In the genomic region with DNA sequence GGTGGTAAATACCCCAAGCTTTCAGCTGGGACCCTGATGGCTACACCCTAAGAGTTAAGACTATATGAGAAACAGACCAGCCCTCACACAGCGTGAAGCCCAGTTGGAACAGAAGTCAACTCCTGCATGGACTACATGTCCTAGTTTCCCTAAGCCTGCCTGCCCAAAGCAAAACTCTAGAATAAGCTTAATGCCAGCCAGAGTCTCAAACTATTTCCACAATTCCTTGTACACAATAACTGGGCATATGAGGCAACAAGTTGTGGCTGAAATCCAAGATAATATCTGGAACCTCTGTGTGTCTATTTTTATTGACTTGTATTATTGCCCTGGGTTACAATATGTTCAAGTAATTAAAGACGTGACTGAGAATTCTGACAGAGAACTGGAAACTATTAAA, we compare ENCODE assay signal across 12 cellular contexts. TPM values are rescaled to one million over a fixed set of nuclear protein-coding genes. Genes with fewer than 3 reads are reported as not detected.
A peak's percentile ranks its signal among the peaks of the same experiment; 100 is the strongest.
DNase-seq lines count a peak whose midpoint lies in the region; ATAC-seq and TF ChIP-seq lines count a peak whose summit lies in the region.
"Had no signal": no experiment of that assay in that cellular context is flagged by ENCODE, and none has a peak within 500 bp of the region (broad histone marks: within the 10 kb centered on the region; RNA-seq: fewer than 3 reads in every experiment).

No MANE protein-coding gene starts in this region.

- TF ChIP-seq CTCF in C4-2B (conservative IDR thresholded peaks at IDR 0.05) (no peak), glutamatergic neuron (IDR thresholded peaks at IDR 0.05; ENCODE audit: partially characterized antibody, unreplicated experiment) (no peak)

- peaks cover 3% of the 10 kb centered on the region for H3K27me3 Mint-ChIP-seq in glutamatergic neuron (ENCODE audit: unreplicated experiment)
- H3K27me3 Mint-ChIP-seq in activated T-helper 17 cell treated with anti-CD3 and anti-CD28 coated beads, Interleukin-2, amount 50 U/mL, for 72 hours = no peaks in the 10 kb centered on the region

- H3K4me3 ChIP-seq in adipocyte (ENCODE audit: low read length) (peak overlapping the region; percentile 80), rectal smooth muscle tissue (ENCODE audit: low read length) (no peak overlapping the region)

- H3K4me1 ChIP-seq in adipocyte (ENCODE audit: control insufficient read depth, insufficient read depth, low read length) = peaks cover 37% of the 10 kb centered on the region
- peaks cover 21% of the 10 kb centered on the region for H3K4me1 ChIP-seq in rectal smooth muscle tissue (ENCODE audit: control insufficient read depth, insufficient read depth, low read length)
- H3K4me1 ChIP-seq: BE2C had no signal

- peaks cover 28% of the 10 kb centered on the region for H3K4me1 Mint-ChIP-seq in glutamatergic neuron (ENCODE audit: low read depth, unreplicated experiment)
- H3K4me1 Mint-ChIP-seq in activated T-helper 17 cell treated with anti-CD3 and anti-CD28 coated beads, Interleukin-2, amount 50 U/mL, for 72 hours = no peaks in the 10 kb centered on the region

- peak; percentile 85 for DNase-seq in adipocyte (ENCODE audit: low read depth)
- no peak for DNase-seq in Right ventricle myocardium superior
- no peak for DNase-seq in glutamatergic neuron
- DNase-seq in stimulated activated CD4-positive, alpha-beta T cell treated with anti-CD3 and anti-CD28 coated beads, Interleukin-2, amount 100 ng/mL, for 24 hours = no peak
- DNase-seq in HCEC 1CT = no peak
- DNase-seq: BE2C, Karpas-422, NCI-H2029 treated with DMSO at 0.1 percent for 48 hours had no signal

- H3K4me3 Mint-ChIP-seq in glutamatergic neuron (ENCODE audit: unreplicated experiment) = no peak overlapping the region
- no peak overlapping the region for H3K4me3 Mint-ChIP-seq in activated T-helper 17 cell treated with anti-CD3 and anti-CD28 coated beads, Interleukin-2, amount 50 U/mL, for 72 hours
- H3K4me3 Mint-ChIP-seq: natural killer cell treated with Interleukin-12 subunit alpha and Interleukin-12 subunit beta and Interleukin-15 and Interleukin-18, amount 100 ng/mL, for 72 hours had no signal

- H3K27ac Mint-ChIP-seq in glutamatergic neuron (ENCODE audit: unreplicated experiment) = no peak overlapping the region
- no peak overlapping the region for H3K27ac Mint-ChIP-seq in activated T-helper 17 cell treated with anti-CD3 and anti-CD28 coated beads, Interleukin-2, amount 50 U/mL, for 72 hours
- H3K27ac Mint-ChIP-seq: natural killer cell treated with Interleukin-12 subunit alpha and Interleukin-12 subunit beta and Interleukin-15 and Interleukin-18, amount 100 ng/mL, for 72 hours had no signal

- H3K9ac ChIP-seq in adipocyte (ENCODE audit: low read length) = peak overlapping the region; percentile 76
- no peak overlapping the region for H3K9ac ChIP-seq in rectal smooth muscle tissue (ENCODE audit: low read length)

- peaks cover 6% of the 10 kb centered on the region for H3K36me3 Mint-ChIP-seq in glutamatergic neuron (ENCODE audit: unreplicated experiment)
- no peaks in the 10 kb centered on the region for H3K36me3 Mint-ChIP-seq in activated T-helper 17 cell treated with anti-CD3 and anti-CD28 coated beads, Interleukin-2, amount 50 U/mL, for 72 hours (ENCODE audit: low read depth)
- H3K36me3 Mint-ChIP-seq: natural killer cell treated with Interleukin-12 subunit alpha and Interleukin-12 subunit beta and Interleukin-15 and Interleukin-18, amount 100 ng/mL, for 72 hours had no signal

- H3K27me3 ChIP-seq in adipocyte (replicated peaks; ENCODE audit: control insufficient read depth, insufficient read depth, low read length) = no peaks in the 10 kb centered on the region
- H3K27me3 ChIP-seq in rectal smooth muscle tissue (ENCODE audit: control insufficient read depth, insufficient read depth, low read length) = no peaks in the 10 kb centered on the region
- H3K27me3 ChIP-seq: BE2C had no signal

- peaks cover 3% of the 10 kb centered on the region for H3K9me3 Mint-ChIP-seq in glutamatergic neuron (ENCODE audit: unreplicated experiment)
- H3K9me3 Mint-ChIP-seq in activated T-helper 17 cell treated with anti-CD3 and anti-CD28 coated beads, Interleukin-2, amount 50 U/mL, for 72 hours = no peaks in the 10 kb centered on the region
- H3K9me3 Mint-ChIP-seq: natural killer cell treated with Interleukin-12 subunit alpha and Interleukin-12 subunit beta and Interleukin-15 and Interleukin-18, amount 100 ng/mL, for 72 hours had no signal

- ATAC-seq in Right ventricle myocardium superior (ENCODE audit: poor library complexity) = peak; percentile 77
- ATAC-seq in activated T-helper 17 cell treated with anti-CD3 and anti-CD28 coated beads, Interleukin-2, amount 50 U/mL, for 72 hours (replicated peaks) = no peak
- ATAC-seq: natural killer cell treated with Interleukin-12 subunit alpha and Interleukin-12 subunit beta and Interleukin-15 and Interleukin-18, amount 100 ng/mL, for 72 hours had no signal

- intact Hi-C loops in Right ventricle myocardium superior (cut with DNase I) = no loop called here

- H3K27ac ChIP-seq in C4-2B (peak overlapping the region; percentile 56; the same call in 1 of the 2 replicates), rectal smooth muscle tissue (ENCODE audit: low read depth, low read length) (peak overlapping the region; percentile 16)

- H3K36me3 ChIP-seq in adipocyte (ENCODE audit: control insufficient read depth, insufficient read depth, low read length, severe bottlenecking) (no peaks in the 10 kb centered on the region), rectal smooth muscle tissue (ENCODE audit: control insufficient read depth, insufficient read depth, low read length) (no peaks in the 10 kb centered on the region)
- H3K36me3 ChIP-seq: BE2C had no signal

- H3K9me3 ChIP-seq in adipocyte (ENCODE audit: control insufficient read depth, low read length) = no peaks in the 10 kb centered on the region
- H3K9me3 ChIP-seq: BE2C had no signal

RNA-seq across cellular contexts. Expression of a gene that starts 19.4 kb away (rescaled TPM):
- total RNA-seq in Right ventricle myocardium superior = 31.5 TPM
- 218 TPM for total RNA-seq in glutamatergic neuron (ENCODE audit: unreplicated experiment)
- 10 to 100 TPM; 13.9 to 34.7 TPM for total RNA-seq in activated T-helper 17 cell treated with anti-CD3 and anti-CD28 coated beads, Interleukin-2, amount 50 U/mL, for 72 hours
